ENCODE assay signal across 1 cellular context in the genomic region with DNA sequence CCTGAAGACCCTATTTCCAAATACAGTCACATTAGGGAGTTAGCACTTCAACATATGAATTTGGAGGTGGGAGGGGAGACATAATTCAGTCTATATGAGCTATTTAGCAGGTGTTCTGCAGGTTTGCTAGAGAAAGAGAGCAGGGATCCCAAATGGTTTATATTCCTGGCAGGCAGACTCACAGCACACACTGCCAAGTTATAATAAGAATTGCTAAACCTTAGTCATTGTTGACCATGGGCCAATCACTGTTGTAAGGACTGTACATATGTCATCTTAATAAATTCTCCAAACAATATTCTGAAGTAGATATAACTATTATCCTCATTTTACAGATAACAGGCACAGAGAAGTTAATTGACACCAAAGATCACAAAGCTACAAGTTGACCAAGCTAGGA.
TF ChIP-seq lines count a peak whose summit lies in the region.

No MANE protein-coding gene starts in this region.

TF ChIP-seq in GM23338, 12 proteins besides CTCF, POLR2A, EP300 and RAD21 (continued from another document):
- TF ChIP-seq EZH2phosphoT487 (IDR thresholded peaks at IDR 0.05; ENCODE audit: unreplicated experiment) (no peak), JUNB (IDR thresholded peaks at IDR 0.05; ENCODE audit: unreplicated experiment) (no peak), POLR2AphosphoS5 (IDR thresholded peaks at IDR 0.05; ENCODE audit: low read depth) (no peak)
- TF ChIP-seq, protein P1, sequence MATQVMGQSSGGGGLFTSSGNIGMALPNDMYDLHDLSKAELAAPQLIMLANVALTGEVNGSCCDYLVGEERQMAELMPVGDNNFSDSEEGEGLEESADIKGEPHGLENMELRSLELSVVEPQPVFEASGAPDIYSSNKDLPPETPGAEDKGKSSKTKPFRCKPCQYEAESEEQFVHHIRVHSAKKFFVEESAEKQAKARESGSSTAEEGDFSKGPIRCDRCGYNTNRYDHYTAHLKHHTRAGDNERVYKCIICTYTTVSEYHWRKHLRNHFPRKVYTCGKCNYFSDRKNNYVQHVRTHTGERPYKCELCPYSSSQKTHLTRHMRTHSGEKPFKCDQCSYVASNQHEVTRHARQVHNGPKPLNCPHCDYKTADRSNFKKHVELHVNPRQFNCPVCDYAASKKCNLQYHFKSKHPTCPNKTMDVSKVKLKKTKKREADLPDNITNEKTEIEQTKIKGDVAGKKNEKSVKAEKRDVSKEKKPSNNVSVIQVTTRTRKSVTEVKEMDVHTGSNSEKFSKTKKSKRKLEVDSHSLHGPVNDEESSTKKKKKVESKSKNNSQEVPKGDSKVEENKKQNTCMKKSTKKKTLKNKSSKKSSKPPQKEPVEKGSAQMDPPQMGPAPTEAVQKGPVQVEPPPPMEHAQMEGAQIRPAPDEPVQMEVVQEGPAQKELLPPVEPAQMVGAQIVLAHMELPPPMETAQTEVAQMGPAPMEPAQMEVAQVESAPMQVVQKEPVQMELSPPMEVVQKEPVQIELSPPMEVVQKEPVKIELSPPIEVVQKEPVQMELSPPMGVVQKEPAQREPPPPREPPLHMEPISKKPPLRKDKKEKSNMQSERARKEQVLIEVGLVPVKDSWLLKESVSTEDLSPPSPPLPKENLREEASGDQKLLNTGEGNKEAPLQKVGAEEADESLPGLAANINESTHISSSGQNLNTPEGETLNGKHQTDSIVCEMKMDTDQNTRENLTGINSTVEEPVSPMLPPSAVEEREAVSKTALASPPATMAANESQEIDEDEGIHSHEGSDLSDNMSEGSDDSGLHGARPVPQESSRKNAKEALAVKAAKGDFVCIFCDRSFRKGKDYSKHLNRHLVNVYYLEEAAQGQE (IDR thresholded peaks at IDR 0.05; ENCODE audit: unreplicated experiment): no peak
